In genomic region chr10:6207658-6208057, GRCh38 we compare ENCODE assay signal across 1 cellular context.
TF ChIP-seq lines count a peak whose summit lies in the region.

No MANE protein-coding gene starts in this region.

TF ChIP-seq in WTC11, 78 proteins besides CTCF, POLR2A, EP300 and RAD21 (continued from another document):
- TF ChIP-seq, protein P1, sequence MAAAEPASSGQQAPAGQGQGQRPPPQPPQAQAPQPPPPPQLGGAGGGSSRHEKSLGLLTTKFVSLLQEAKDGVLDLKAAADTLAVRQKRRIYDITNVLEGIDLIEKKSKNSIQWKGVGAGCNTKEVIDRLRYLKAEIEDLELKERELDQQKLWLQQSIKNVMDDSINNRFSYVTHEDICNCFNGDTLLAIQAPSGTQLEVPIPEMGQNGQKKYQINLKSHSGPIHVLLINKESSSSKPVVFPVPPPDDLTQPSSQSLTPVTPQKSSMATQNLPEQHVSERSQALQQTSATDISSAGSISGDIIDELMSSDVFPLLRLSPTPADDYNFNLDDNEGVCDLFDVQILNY (CRISPR knock-in tag; IDR thresholded peaks at IDR 0.05), result no peak
- TF ChIP-seq ATF1 (CRISPR knock-in tag; IDR thresholded peaks at IDR 0.05), result no peak
- TF ChIP-seq ZNF512 (CRISPR knock-in tag; IDR thresholded peaks at IDR 0.05; ENCODE audit: borderline replicate concordance), result no peak
- TF ChIP-seq NR1H2 (CRISPR knock-in tag; IDR thresholded peaks at IDR 0.05), result no peak
- TF ChIP-seq FOXP1 (CRISPR knock-in tag; IDR thresholded peaks at IDR 0.05; ENCODE audit: borderline replicate concordance), result no peak
- no peak for TF ChIP-seq FOXJ3 (CRISPR knock-in tag; IDR thresholded peaks at IDR 0.05; ENCODE audit: borderline replicate concordance)
- no peak for TF ChIP-seq E2F4 (CRISPR knock-in tag; IDR thresholded peaks at IDR 0.05; ENCODE audit: borderline replicate concordance, low read depth)
- TF ChIP-seq, protein P2, sequence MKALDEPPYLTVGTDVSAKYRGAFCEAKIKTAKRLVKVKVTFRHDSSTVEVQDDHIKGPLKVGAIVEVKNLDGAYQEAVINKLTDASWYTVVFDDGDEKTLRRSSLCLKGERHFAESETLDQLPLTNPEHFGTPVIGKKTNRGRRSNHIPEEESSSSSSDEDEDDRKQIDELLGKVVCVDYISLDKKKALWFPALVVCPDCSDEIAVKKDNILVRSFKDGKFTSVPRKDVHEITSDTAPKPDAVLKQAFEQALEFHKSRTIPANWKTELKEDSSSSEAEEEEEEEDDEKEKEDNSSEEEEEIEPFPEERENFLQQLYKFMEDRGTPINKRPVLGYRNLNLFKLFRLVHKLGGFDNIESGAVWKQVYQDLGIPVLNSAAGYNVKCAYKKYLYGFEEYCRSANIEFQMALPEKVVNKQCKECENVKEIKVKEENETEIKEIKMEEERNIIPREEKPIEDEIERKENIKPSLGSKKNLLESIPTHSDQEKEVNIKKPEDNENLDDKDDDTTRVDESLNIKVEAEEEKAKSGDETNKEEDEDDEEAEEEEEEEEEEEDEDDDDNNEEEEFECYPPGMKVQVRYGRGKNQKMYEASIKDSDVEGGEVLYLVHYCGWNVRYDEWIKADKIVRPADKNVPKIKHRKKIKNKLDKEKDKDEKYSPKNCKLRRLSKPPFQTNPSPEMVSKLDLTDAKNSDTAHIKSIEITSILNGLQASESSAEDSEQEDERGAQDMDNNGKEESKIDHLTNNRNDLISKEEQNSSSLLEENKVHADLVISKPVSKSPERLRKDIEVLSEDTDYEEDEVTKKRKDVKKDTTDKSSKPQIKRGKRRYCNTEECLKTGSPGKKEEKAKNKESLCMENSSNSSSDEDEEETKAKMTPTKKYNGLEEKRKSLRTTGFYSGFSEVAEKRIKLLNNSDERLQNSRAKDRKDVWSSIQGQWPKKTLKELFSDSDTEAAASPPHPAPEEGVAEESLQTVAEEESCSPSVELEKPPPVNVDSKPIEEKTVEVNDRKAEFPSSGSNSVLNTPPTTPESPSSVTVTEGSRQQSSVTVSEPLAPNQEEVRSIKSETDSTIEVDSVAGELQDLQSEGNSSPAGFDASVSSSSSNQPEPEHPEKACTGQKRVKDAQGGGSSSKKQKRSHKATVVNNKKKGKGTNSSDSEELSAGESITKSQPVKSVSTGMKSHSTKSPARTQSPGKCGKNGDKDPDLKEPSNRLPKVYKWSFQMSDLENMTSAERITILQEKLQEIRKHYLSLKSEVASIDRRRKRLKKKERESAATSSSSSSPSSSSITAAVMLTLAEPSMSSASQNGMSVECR (CRISPR knock-in tag; IDR thresholded peaks at IDR 0.05; ENCODE audit: borderline replicate concordance), result no peak
- TF ChIP-seq ZBTB21 (CRISPR knock-in tag; IDR thresholded peaks at IDR 0.05; ENCODE audit: borderline replicate concordance), result no peak
- no peak for TF ChIP-seq CREB1 (CRISPR knock-in tag; IDR thresholded peaks at IDR 0.05)
- no peak for TF ChIP-seq CDX4 (CRISPR knock-in tag; IDR thresholded peaks at IDR 0.05; ENCODE audit: borderline replicate concordance)
- no peak for TF ChIP-seq ZNF138 (CRISPR knock-in tag; conservative IDR thresholded peaks at IDR 0.05)
- TF ChIP-seq, protein P3, sequence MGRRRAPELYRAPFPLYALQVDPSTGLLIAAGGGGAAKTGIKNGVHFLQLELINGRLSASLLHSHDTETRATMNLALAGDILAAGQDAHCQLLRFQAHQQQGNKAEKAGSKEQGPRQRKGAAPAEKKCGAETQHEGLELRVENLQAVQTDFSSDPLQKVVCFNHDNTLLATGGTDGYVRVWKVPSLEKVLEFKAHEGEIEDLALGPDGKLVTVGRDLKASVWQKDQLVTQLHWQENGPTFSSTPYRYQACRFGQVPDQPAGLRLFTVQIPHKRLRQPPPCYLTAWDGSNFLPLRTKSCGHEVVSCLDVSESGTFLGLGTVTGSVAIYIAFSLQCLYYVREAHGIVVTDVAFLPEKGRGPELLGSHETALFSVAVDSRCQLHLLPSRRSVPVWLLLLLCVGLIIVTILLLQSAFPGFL (CRISPR knock-in tag; IDR thresholded peaks at IDR 0.05; ENCODE audit: borderline replicate concordance), result no peak
- TF ChIP-seq CREM (CRISPR knock-in tag; IDR thresholded peaks at IDR 0.05), result no peak
